In genomic region chr5:177535125-177535524, GRCh38 we compare ENCODE assay signal across 21 cellular contexts. TPM values are rescaled to one million over a fixed set of nuclear protein-coding genes. Genes with fewer than 3 reads are reported as not detected.
A peak's percentile ranks its signal among the peaks of the same experiment; 100 is the strongest.
DNase-seq lines count a peak whose midpoint lies in the region; ATAC-seq and TF ChIP-seq lines count a peak whose summit lies in the region.
"Had no signal": no experiment of that assay in that cellular context is flagged by ENCODE, and none has a peak within 500 bp of the region (broad histone marks: within the 10 kb centered on the region; RNA-seq: fewer than 3 reads in every experiment).

No MANE protein-coding gene starts in this region.

- POLR2A ChIA-PET in naive thymus-derived CD8-positive, alpha-beta T cell (lab: Charles Lee) = no interaction called here

- peaks cover 8% of the 10 kb centered on the region for H3K36me3 Mint-ChIP-seq in T-helper 17 cell (ENCODE audit: low read depth)
- H3K36me3 Mint-ChIP-seq in naive thymus-derived CD8-positive, alpha-beta T cell = peaks cover 0 to 72% (median 4%) of the 10 kb centered on the region in 3 donors

- H3K4me1 ChIP-seq in BE2C (peaks cover 5% of the 10 kb centered on the region), sigmoid colon (peaks cover 0 to 74% (median 59%) of the 10 kb centered on the region in 4 donors)
- H3K4me1 ChIP-seq: HAP-1 had no signal

- H3K27ac ChIP-seq in sigmoid colon = peak overlapping the region in 2 of 4 donors; percentile 2 to 83

- no peak for TF ChIP-seq POLR2A in sigmoid colon (IDR thresholded peaks at IDR 0.05)

- no peaks in the 10 kb centered on the region for H3K9me3 Mint-ChIP-seq in naive thymus-derived CD8-positive, alpha-beta T cell
- H3K9me3 Mint-ChIP-seq: CD4-positive, alpha-beta T cell had no signal

- WGBS in sigmoid colon, 2 donors = 95 to 97% methylated on average over 7 of the region's 7 CpGs

- DNase-seq in BE2C = no peak
- no peak for DNase-seq in T-helper 17 cell
- DNase-seq in left lobe of liver (ENCODE audit: low spot score) = no peak
- DNase-seq in sigmoid colon = peak; percentile 49
- DNase-seq in naive thymus-derived CD8-positive, alpha-beta T cell = no peak
- DNase-seq: ACHN; AML-193; CD4-positive, alpha-beta T cell; MV-4-11; NCI-H1417 treated with DMSO at 0.1 percent for 48 hours; NCI-H1930; NCI-H2171 treated with DMSO at 0.1 percent for 48 hours; NCI-H446 treated with DMSO at 0.1 percent for 48 hours; NK-92 treated with Interleukin-12 subunit alpha and Interleukin-12 subunit beta, amount 100 ng/mL, for 24 hours; SIG-M5 had no signal

- peaks cover 45% of the 10 kb centered on the region for H3K36me3 ChIP-seq in BE2C
- H3K36me3 ChIP-seq in sigmoid colon = peaks cover 15 to 77% (median 28%) of the 10 kb centered on the region in 4 donors

- intact Hi-C loops in sigmoid colon (cut with DNase I) = no loop called here

- H3K27me3 ChIP-seq in BE2C (no peaks in the 10 kb centered on the region), sigmoid colon (no peaks in the 10 kb centered on the region)

- ATAC-seq in T-helper 17 cell = no peak
- ATAC-seq in left lobe of liver = peak; percentile 75
- no peak for ATAC-seq in esophagus mucosa
- no peak for ATAC-seq in HG02852 (IDR thresholded peaks at IDR 0.05; ENCODE audit: unreplicated experiment)
- no peak for ATAC-seq in naive thymus-derived CD8-positive, alpha-beta T cell
- ATAC-seq in HG03108 (IDR thresholded peaks at IDR 0.05; ENCODE audit: unreplicated experiment) = no peak
- ATAC-seq: K562 had no signal

- no peak overlapping the region for H3K4me3 Mint-ChIP-seq in T-helper 17 cell
- H3K4me3 Mint-ChIP-seq in naive thymus-derived CD8-positive, alpha-beta T cell = no peak overlapping the region
- H3K4me3 Mint-ChIP-seq: CD4-positive, alpha-beta T cell had no signal

- TF ChIP-seq EP300 in sigmoid colon (IDR thresholded peaks at IDR 0.05) = no peak

- H3K9me3 ChIP-seq in BE2C (no peaks in the 10 kb centered on the region), T-helper 17 cell (ENCODE audit: control insufficient read depth, low read length, poor library complexity, severe bottlenecking) (no peaks in the 10 kb centered on the region), sigmoid colon (no peaks in the 10 kb centered on the region)
- H3K9me3 ChIP-seq: HAP-1 had no signal

- TF ChIP-seq CTCF in BE2C (IDR thresholded peaks at IDR 0.05; ENCODE audit: low read depth, low read length) (peak; percentile 31; the same call in 1 of the 2 replicates), sigmoid colon (IDR thresholded peaks at IDR 0.05) (no peak)

- H3K27ac Mint-ChIP-seq in T-helper 17 cell = peak overlapping the region; percentile 16
- H3K27ac Mint-ChIP-seq in naive thymus-derived CD8-positive, alpha-beta T cell = peak overlapping the region in 1 of 10 donors; percentile 39
- H3K27ac Mint-ChIP-seq: CD4-positive, alpha-beta T cell had no signal

- H3K27me3 Mint-ChIP-seq in T-helper 17 cell = no peaks in the 10 kb centered on the region
- no peaks in the 10 kb centered on the region for H3K27me3 Mint-ChIP-seq in naive thymus-derived CD8-positive, alpha-beta T cell
- H3K27me3 Mint-ChIP-seq: CD4-positive, alpha-beta T cell had no signal

- H3K4me3 ChIP-seq in BE2C (ENCODE audit: low read depth, low read length) (no peak overlapping the region), sigmoid colon (no peak overlapping the region)
- H3K4me3 ChIP-seq: HAP-1, K562 had no signal

- H3K4me1 Mint-ChIP-seq in T-helper 17 cell = peaks cover 13% of the 10 kb centered on the region
- H3K4me1 Mint-ChIP-seq in naive thymus-derived CD8-positive, alpha-beta T cell = peaks cover 0 to 12% (median 4%) of the 10 kb centered on the region in 4 donors

RNA-seq across cellular contexts. Expression of gene DDX41, which starts 18.4 kb away (rescaled TPM):
- 914 TPM for polyA plus RNA-seq in BE2C (2012; ENCODE audit: insufficient read depth, insufficient read length, low read depth)
- total RNA-seq in T-helper 17 cell = 10 to 100 TPM; 58.6 to 66.9 TPM
- 43.2 TPM for total RNA-seq in left lobe of liver
- 10 to 100 TPM; 47.8 to 55.1 (median 51.6) TPM for total RNA-seq in sigmoid colon
- polyA plus RNA-seq in sigmoid colon = 10 to 100 TPM; 69.7 to 78.4 (median 72.6) TPM
- 64.2 TPM for total RNA-seq in esophagus mucosa
- 10 to 100 TPM; 84.0 to 86.4 TPM for total RNA-seq in naive thymus-derived CD8-positive, alpha-beta T cell
- polyA plus RNA-seq in naive thymus-derived CD8-positive, alpha-beta T cell = 10 to 100 TPM; 29.0 to 54.4 (median 43.0) TPM

RNA-seq across cellular contexts. Expression of gene FAM193B, which starts 19.2 kb away (rescaled TPM):
- polyA plus RNA-seq in BE2C (2012; ENCODE audit: insufficient read depth, insufficient read length, low read depth) = 261 TPM
- total RNA-seq in T-helper 17 cell (100 to 1,000 TPM; 143 to 167 TPM), left lobe of liver (69.0 TPM), sigmoid colon (10 to 100 TPM; 39.6 to 82.8 (median 43.9) TPM), esophagus mucosa (31.6 TPM)
- polyA plus RNA-seq in sigmoid colon = 10 to 100 TPM in 2 of 3 donors, 1 to 10 TPM in 1; 9.0 to 87.4 (median 10.2) TPM
- total RNA-seq in naive thymus-derived CD8-positive, alpha-beta T cell = 100 to 1,000 TPM; 214 to 225 TPM
- polyA plus RNA-seq in naive thymus-derived CD8-positive, alpha-beta T cell = 1 to 10 TPM; 1.6 to 5.5 (median 3.4) TPM

RNA-seq across cellular contexts. Expression of gene DOK3, which starts 25.5 kb away (rescaled TPM):
- 33.9 TPM for polyA plus RNA-seq in BE2C (2012; ENCODE audit: insufficient read depth, insufficient read length, low read depth)
- total RNA-seq in T-helper 17 cell (1 to 10 TPM; 5.1 to 8.0 TPM), left lobe of liver (3.2 TPM), sigmoid colon (1 to 10 TPM; 4.6 to 8.0 (median 6.5) TPM), esophagus mucosa (3.3 TPM)
- polyA plus RNA-seq in sigmoid colon = 10 to 100 TPM in 1 of 3 donors, 1 to 10 TPM in 2; 3.0 to 20.2 (median 7.2) TPM
- 1 to 10 TPM; 3.7 to 3.8 TPM for total RNA-seq in naive thymus-derived CD8-positive, alpha-beta T cell
- under 1 TPM in 1 of 3 donors, not detected in 2; 0.22 TPM for polyA plus RNA-seq in naive thymus-derived CD8-positive, alpha-beta T cell
- total RNA-seq: RPMI7951 had no signal

RNA-seq across cellular contexts. Expression of gene PDLIM7, which starts 37.7 kb away (rescaled TPM):
- 84.1 TPM for polyA plus RNA-seq in BE2C (2012; ENCODE audit: insufficient read depth, insufficient read length, low read depth)
- total RNA-seq in T-helper 17 cell (10 to 100 TPM in 1 of 2 donors, 1 to 10 TPM in 1; 6.8 to 16.2 TPM), left lobe of liver (5.3 TPM), sigmoid colon (100 to 1,000 TPM; 274 to 923 (median 482) TPM), esophagus mucosa (23.0 TPM)
- polyA plus RNA-seq in sigmoid colon = 10 to 100 TPM in 2 of 3 donors, 1 to 10 TPM in 1; 7.2 to 58.5 (median 14.4) TPM
- total RNA-seq in naive thymus-derived CD8-positive, alpha-beta T cell = 10 to 100 TPM; 16.7 to 19.1 TPM
- 1 to 10 TPM; 4.3 to 5.8 (median 5.3) TPM for polyA plus RNA-seq in naive thymus-derived CD8-positive, alpha-beta T cell

RNA-seq across cellular contexts. Expression of gene TMED9, which starts 56.9 kb away (rescaled TPM):
- 482 TPM for polyA plus RNA-seq in BE2C (2012; ENCODE audit: insufficient read depth, insufficient read length, low read depth)
- total RNA-seq in T-helper 17 cell = 10 to 100 TPM; 63.3 to 69.6 TPM
- 135 TPM for total RNA-seq in left lobe of liver
- 10 to 100 TPM; 48.9 to 64.5 (median 55.6) TPM for total RNA-seq in sigmoid colon
- 100 to 1,000 TPM in 1 of 3 donors, 10 to 100 TPM in 2; 37.2 to 221 (median 73.8) TPM for polyA plus RNA-seq in sigmoid colon
- 116 TPM for total RNA-seq in esophagus mucosa
- total RNA-seq in naive thymus-derived CD8-positive, alpha-beta T cell = 10 to 100 TPM; 61.5 to 63.1 TPM
- polyA plus RNA-seq in naive thymus-derived CD8-positive, alpha-beta T cell = 100 to 1,000 TPM in 1 of 3 donors, 10 to 100 TPM in 2; 89.0 to 121 (median 93.8) TPM
